Comparison of ENCODE assay signal across 9 cellular contexts in the genomic region with DNA sequence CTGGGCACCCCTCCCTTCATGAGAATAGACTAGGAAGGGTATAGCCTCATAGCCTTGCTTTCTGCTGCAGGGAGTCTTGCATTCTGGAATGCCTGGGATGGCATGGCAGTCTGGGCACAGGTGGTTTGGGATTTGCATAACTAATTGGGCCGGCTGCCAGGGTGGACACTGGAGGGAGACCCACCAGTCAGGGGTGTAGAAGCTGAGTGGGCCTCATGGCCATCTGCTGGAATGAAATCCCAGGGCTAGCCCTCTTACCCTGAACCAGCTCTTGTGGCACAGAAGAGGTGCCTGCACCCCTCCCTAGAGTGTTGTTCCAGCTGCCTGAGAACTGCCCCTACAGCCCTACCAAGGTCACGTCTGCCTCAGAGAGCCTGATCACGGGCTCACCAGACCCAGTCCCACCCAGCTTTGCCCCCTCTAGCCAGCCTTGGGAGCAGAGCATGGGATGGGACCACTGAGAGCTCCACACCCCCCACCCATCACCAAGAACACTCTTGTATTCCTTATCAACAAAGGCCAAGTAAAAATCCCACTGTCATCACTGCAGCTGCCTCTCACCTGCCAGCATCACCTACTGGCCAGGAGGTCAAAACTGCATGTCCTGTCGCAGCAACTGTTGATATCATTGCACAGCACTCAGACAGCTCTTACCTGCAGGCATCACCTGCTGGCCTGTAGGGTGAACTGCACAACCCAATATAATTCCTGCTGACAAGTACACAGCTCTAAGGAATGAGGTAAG.
DNase-seq lines count a peak whose midpoint lies in the region; ATAC-seq, FAIRE-seq and TF ChIP-seq lines count a peak whose summit lies in the region.
"Had no signal": no experiment of that assay in that cellular context is flagged by ENCODE, and none has a peak within 500 bp of the region (broad histone marks: within the 10 kb centered on the region; RNA-seq: fewer than 3 reads in every experiment).

No MANE protein-coding gene starts in this region.

- H3K9me3 ChIP-seq in breast epithelium = peaks cover 0 to 31% of the 10 kb centered on the region in 2 donors
- H3K9me3 ChIP-seq in right atrium auricular region = peaks cover 7 to 35% of the 10 kb centered on the region in 2 donors
- peaks cover 11% of the 10 kb centered on the region for H3K9me3 ChIP-seq in T-helper 17 cell (ENCODE audit: control insufficient read depth, low read length, poor library complexity, severe bottlenecking)

- POLR2A ChIA-PET in MCF 10A (lab: Yijun Ruan, JAX) = interaction anchor here (1.3 kb wide), 1 partner anchor 22 kb away, joined by 3 read pairs; no protein-coding TSS in a partner anchor

- no peaks in the 10 kb centered on the region for H3K4me1 ChIP-seq in breast epithelium
- H3K4me1 ChIP-seq in right atrium auricular region = no peaks in the 10 kb centered on the region

- no peak overlapping the region for H3K4me3 ChIP-seq in breast epithelium
- H3K4me3 ChIP-seq in right atrium auricular region = no peak overlapping the region

- in situ Hi-C loops in SK-MEL-5 (cut with HindIII; ENCODE audit: low pct_unique_long_range_greater_than_20kb, low sequenced_read_pairs) = no loop called here

- H3K27ac ChIP-seq in breast epithelium = no peak overlapping the region
- no peak overlapping the region for H3K27ac ChIP-seq in right atrium auricular region

- peaks cover 4% of the 10 kb centered on the region for H3K9me3 Mint-ChIP-seq in MCF 10A (ENCODE audit: unreplicated experiment)

- DNase-seq in MCF 10A (ENCODE audit: unreplicated experiment) (peak; percentile 51), breast epithelium (ENCODE audit: low spot score in 2 of 2) (no peak), SK-MEL-5 (ENCODE audit: low read depth, low spot score) (peak; percentile 22), right atrium auricular region (ENCODE audit: low spot score) (no peak), ureter (ENCODE audit: low spot score) (peak; percentile 47), midbrain (lab: John Stamatoyannopoulos, UW) (no peak), D721Med (ENCODE audit: insufficient read length, low spot score) (no peak), T-helper 17 cell (no peak)

- H3K36me3 Mint-ChIP-seq in MCF 10A (ENCODE audit: insufficient read depth, unreplicated experiment) (peaks cover 19% of the 10 kb centered on the region), T-helper 17 cell (ENCODE audit: low read depth) (peaks cover 5% of the 10 kb centered on the region)

- H3K36me3 ChIP-seq in breast epithelium = peaks cover 4% of the 10 kb centered on the region
- peaks cover 46% of the 10 kb centered on the region for H3K36me3 ChIP-seq in right atrium auricular region

- no peak for ATAC-seq in T-helper 17 cell

- H3K27me3 Mint-ChIP-seq in MCF 10A (ENCODE audit: insufficient read depth, unreplicated experiment) (no peaks in the 10 kb centered on the region), T-helper 17 cell (no peaks in the 10 kb centered on the region)

- FAIRE-seq in D721Med (lab: Jason Lieb, UNC) = no peak
- FAIRE-seq: G401.6 had no signal

- H3K4me3 Mint-ChIP-seq in MCF 10A (ENCODE audit: unreplicated experiment) (no peak overlapping the region), T-helper 17 cell (no peak overlapping the region)

- H3K27me3 ChIP-seq in breast epithelium (no peaks in the 10 kb centered on the region), right atrium auricular region (no peaks in the 10 kb centered on the region)

- H3K4me1 Mint-ChIP-seq in MCF 10A (ENCODE audit: insufficient read depth, unreplicated experiment) = no peaks in the 10 kb centered on the region
- no peaks in the 10 kb centered on the region for H3K4me1 Mint-ChIP-seq in T-helper 17 cell

- intact Hi-C loops in MCF 10A (cut with micrococcal nuclease) (no loop called here), breast epithelium (cut with DNase I; ENCODE audit: low total_unique reads) (no loop called here)

- TF ChIP-seq POLR2A in breast epithelium (IDR thresholded peaks at IDR 0.05) = no peak

- BruUV-seq in MCF 10A (replicated peaks; lab: Mats Ljungman, UMichigan) = no TSS peak

- peak; percentile 32 for TF ChIP-seq CTCF in MCF 10A (IDR thresholded peaks at IDR 0.05; ENCODE audit: unreplicated experiment)
- peak in 1 of 3 donors; percentile 62 for TF ChIP-seq CTCF in breast epithelium (IDR thresholded peaks at IDR 0.05)
- peak; percentile 16 to 62 for TF ChIP-seq CTCF in right atrium auricular region (IDR thresholded peaks at IDR 0.05)
- no peak for TF ChIP-seq CTCF in D721Med (IDR thresholded peaks at IDR 0.05; ENCODE audit: insufficient read depth, missing control alignments)

- CTCF ChIA-PET in MCF 10A (lab: Yijun Ruan, JAX) = interaction anchor here (0.6 to 1.5 kb wide), 3 partner anchors 8 to 123 kb away, joined by 3 to 9 read pairs (median 4); no protein-coding TSS in a partner anchor

- no peak overlapping the region for H3K27ac Mint-ChIP-seq in MCF 10A (ENCODE audit: low read depth, unreplicated experiment)
- no peak overlapping the region for H3K27ac Mint-ChIP-seq in T-helper 17 cell

Comparison
In these comparisons a context has a peak if more than half of its experiments do, and no peak if none do; other contexts are left out.
1. DNase-seq: peak in MCF 10A (single experiment), SK-MEL-5 (single experiment) and ureter (single experiment); none in breast epithelium (0 of 2), right atrium auricular region (single experiment), midbrain (single experiment), D721Med (single experiment) and T-helper 17 cell (0 of 3).